ENCODE assay signal across 26 cellular contexts in genomic region chr2:132701810-132702209, GRCh38. TPM values are rescaled to one million over a fixed set of nuclear protein-coding genes. Genes with fewer than 3 reads are reported as not detected.
DNase-seq lines count a peak whose midpoint lies in the region; ATAC-seq, FAIRE-seq and TF ChIP-seq lines count a peak whose summit lies in the region.
"Had no signal": no experiment of that assay in that cellular context is flagged by ENCODE, and none has a peak within 500 bp of the region (broad histone marks: within the 10 kb centered on the region; RNA-seq: fewer than 3 reads in every experiment).

No MANE protein-coding gene starts in this region.

- no peak for TF ChIP-seq POLR2A in right lobe of liver (IDR thresholded peaks at IDR 0.05)

- H3K4me3 ChIP-seq in epithelial cell of esophagus (ENCODE audit: low read length): no peak overlapping the region
- H3K4me3 ChIP-seq in right lobe of liver: no peak overlapping the region
- H3K4me3 ChIP-seq: gastroesophageal sphincter, ovary had no signal

- DNase-seq in ELR (ENCODE audit: low read depth): peak; percentile 76
- DNase-seq in RCC 7860 (ENCODE audit: low spot score): peak; percentile 24
- DNase-seq in epithelial cell of esophagus (ENCODE audit: low read depth): peak; percentile 17
- DNase-seq in SKM-1 treated with dmso at 0.1 percent for 144 hours (lab: John Stamatoyannopoulos, UW; ENCODE audit: unreplicated experiment): no peak
- DNase-seq in right lobe of liver: no peak
- DNase-seq: activated CD4-positive, alpha-beta T cell treated with anti-CD3 and anti-CD28 coated beads, Interleukin-2, amount 50 U/mL, for 1 hour; aorta; H7; hippocampal formation; islet precursor cell; NCI-H2081; NCI-H345; NCI-H82; ovary; right cardiac atrium; stimulated activated CD4-positive, alpha-beta T cell treated with anti-CD3 and anti-CD28 coated beads, Interleukin-12 subunit alpha, Interleukin-12 subunit beta, amount 100 ng/mL, for 4 hours; stimulated activated CD4-positive, alpha-beta T cell treated with anti-CD3 and anti-CD28 coated beads, Interleukin-4, amount 100 ng/mL, for 24 hours; stimulated activated naive CD4-positive, alpha-beta T cell; T-helper 9 cell had no signal

- no peak for FAIRE-seq in RCC 7860 (lab: Jason Lieb, UNC)
- FAIRE-seq: GM12892 had no signal

- H3K27me3 ChIP-seq in right lobe of liver: no peaks in the 10 kb centered on the region
- H3K27me3 ChIP-seq: gastroesophageal sphincter, ovary had no signal

- H3K4me1 ChIP-seq in right lobe of liver: no peaks in the 10 kb centered on the region
- H3K4me1 ChIP-seq: gastroesophageal sphincter had no signal

- no CpG with 5 or more reads among the region's 2 CpGs for WGBS in right lobe of liver (ENCODE audit: insufficient coverage, low coverage, low lambda C conversion rate, missing lambda C conversion rate)

- H3K9me3 ChIP-seq in right lobe of liver: no peaks in the 10 kb centered on the region
- H3K9me3 ChIP-seq: gastroesophageal sphincter, ovary had no signal

- TF ChIP-seq CTCF in epithelial cell of esophagus (IDR thresholded peaks at IDR 0.05; ENCODE audit: insufficient read depth, low read depth, low read length, missing control alignments) (no peak), right lobe of liver (IDR thresholded peaks at IDR 0.05) (no peak)

- no peak overlapping the region for H3K27ac ChIP-seq in right lobe of liver
- H3K27ac ChIP-seq: epithelial cell of prostate, gastroesophageal sphincter, ovary had no signal

- H3K36me3 ChIP-seq in right lobe of liver: no peaks in the 10 kb centered on the region
- H3K36me3 ChIP-seq: gastroesophageal sphincter, ovary had no signal

- intact Hi-C loops in right lobe of liver (cut with DNase I): no loop called here

- no peak for ATAC-seq in HG02678 (IDR thresholded peaks at IDR 0.05; ENCODE audit: unreplicated experiment)
- ATAC-seq in right lobe of liver: no peak
- ATAC-seq in HG02852 (IDR thresholded peaks at IDR 0.05; ENCODE audit: unreplicated experiment): no peak
- ATAC-seq: gastroesophageal sphincter, right cardiac atrium, WTC11 had no signal

RNA-seq across cellular contexts. Expression of gene LYPD1, which starts 31.8 kb away (rescaled TPM):
- 1 to 10 TPM in 1 of 6 experiments, under 1 TPM in 4, not detected in 1; 0.27 to 1.5 (median 0.81) TPM for total RNA-seq in right lobe of liver
- total RNA-seq: B cell, right cardiac atrium had no signal

Comparison
In these comparisons a context has a peak if more than half of its experiments do, and no peak if none do; other contexts are left out.
1. DNase-seq: peak in ELR (single experiment), RCC 7860 (single experiment) and epithelial cell of esophagus (single experiment); none in SKM-1 treated with dmso at 0.1 percent for 144 hours (single experiment) and right lobe of liver (0 of 3).